16 cellular contexts compared by ENCODE assay signal in the genomic region with DNA sequence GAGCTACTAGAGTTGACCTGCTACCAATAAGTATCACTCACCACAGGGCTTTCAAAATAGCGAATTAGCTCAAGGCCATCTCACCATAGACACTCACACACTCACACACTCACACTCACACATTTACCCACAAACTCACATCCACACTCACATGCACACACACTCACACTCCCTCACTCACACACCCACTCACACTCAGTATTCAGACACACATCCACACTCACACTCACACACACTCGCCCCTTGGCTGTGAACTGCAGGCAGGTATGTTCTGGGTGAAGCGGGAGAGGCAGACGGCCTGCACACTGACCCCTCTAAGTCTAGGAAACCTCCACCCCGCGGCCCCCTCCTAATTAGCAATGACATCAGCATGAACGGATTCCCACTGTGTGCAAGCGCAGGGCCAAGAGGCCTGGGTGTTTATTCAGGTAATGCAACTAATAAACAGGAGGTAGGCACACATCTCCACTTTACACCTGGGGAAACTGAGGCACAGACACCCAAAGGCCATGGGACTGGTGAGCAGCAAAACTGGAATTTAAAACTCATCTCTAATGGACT.
"Had no signal": no experiment of that assay in that cellular context is flagged by ENCODE, and none has a peak within 500 bp of the region (broad histone marks: within the 10 kb centered on the region; RNA-seq: fewer than 3 reads in every experiment).

No MANE protein-coding gene starts in this region.

- ATAC-seq: gastrocnemius medialis; left ventricle myocardium superior; naive thymus-derived CD8-positive, alpha-beta T cell had no signal

- H3K4me1 ChIP-seq: esophagus squamous epithelium, gastrocnemius medialis, spleen, tibial artery had no signal

- H3K27me3 ChIP-seq: gastrocnemius medialis had no signal

- H3K4me1 Mint-ChIP-seq: activated naive CD4-positive, alpha-beta T cell treated with anti-CD3 and anti-CD28 coated beads, Interleukin-2, amount 10 ng/mL, durations not matched to agents 7 days and 5 days; mesothelial cell of epicardium; naive thymus-derived CD8-positive, alpha-beta T cell had no signal

- H3K27me3 Mint-ChIP-seq: activated naive CD4-positive, alpha-beta T cell treated with anti-CD3 and anti-CD28 coated beads, Interleukin-2, amount 10 ng/mL, durations not matched to agents 7 days and 5 days; brain had no signal

- H3K4me3 ChIP-seq: dorsolateral prefrontal cortex, esophagus squamous epithelium, gastrocnemius medialis, spleen, tibial artery had no signal

- H3K27ac ChIP-seq: dorsolateral prefrontal cortex, esophagus squamous epithelium, gastrocnemius medialis, spleen, tibial artery had no signal

- H3K36me3 Mint-ChIP-seq: activated naive CD4-positive, alpha-beta T cell treated with anti-CD3 and anti-CD28 coated beads, Interleukin-2, amount 10 ng/mL, durations not matched to agents 7 days and 5 days; brain; mesothelial cell of epicardium; naive thymus-derived CD8-positive, alpha-beta T cell had no signal

- H3K9me3 Mint-ChIP-seq: brain, mesothelial cell of epicardium had no signal

- DNase-seq: anterior cingulate cortex; central memory CD4-positive, alpha-beta T cell; dorsolateral prefrontal cortex; esophagus squamous epithelium; gastrocnemius medialis; hypothalamus; left ventricle myocardium superior; mammary epithelial cell; naive thymus-derived CD8-positive, alpha-beta T cell; SK-N-SH; spleen; substantia nigra; tibial artery had no signal

- H3K4me3 Mint-ChIP-seq: activated naive CD4-positive, alpha-beta T cell treated with anti-CD3 and anti-CD28 coated beads, Interleukin-2, amount 10 ng/mL, durations not matched to agents 7 days and 5 days; mesothelial cell of epicardium; naive thymus-derived CD8-positive, alpha-beta T cell had no signal

- H3K9ac ChIP-seq: SK-N-SH had no signal

- H3K4me2 ChIP-seq: SK-N-SH had no signal

- H3K27ac Mint-ChIP-seq: activated naive CD4-positive, alpha-beta T cell treated with anti-CD3 and anti-CD28 coated beads, Interleukin-2, amount 10 ng/mL, durations not matched to agents 7 days and 5 days; mesothelial cell of epicardium; naive thymus-derived CD8-positive, alpha-beta T cell had no signal

- H3K9me3 ChIP-seq: esophagus squamous epithelium, gastrocnemius medialis, SK-N-SH, spleen, tibial artery had no signal

- H3K36me3 ChIP-seq: esophagus squamous epithelium, gastrocnemius medialis, spleen, tibial artery had no signal
